In the genomic region with DNA sequence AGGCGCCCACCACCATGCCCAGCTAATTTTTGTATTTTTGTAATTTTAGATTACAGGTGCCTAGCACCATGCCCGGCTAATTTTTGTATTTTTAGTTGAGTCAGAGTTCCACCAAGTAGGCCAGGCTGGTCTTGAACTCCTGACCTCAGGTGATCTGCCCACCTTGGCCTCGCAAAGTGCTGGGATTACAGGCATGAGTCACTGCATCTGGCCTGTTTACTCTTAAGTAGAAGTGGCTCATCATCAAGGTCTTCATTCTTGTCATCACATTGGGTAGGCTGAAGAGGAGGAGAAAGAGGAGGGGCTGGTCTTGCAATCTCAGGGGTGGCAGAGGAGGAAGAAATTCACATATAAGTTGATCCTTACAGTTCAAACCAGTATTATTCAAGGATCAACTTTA, we compare ENCODE assay signal across 17 cellular contexts.
DNase-seq lines count a peak whose midpoint lies in the region; ATAC-seq and TF ChIP-seq lines count a peak whose summit lies in the region.
"Had no signal": no experiment of that assay in that cellular context is flagged by ENCODE, and none has a peak within 500 bp of the region (broad histone marks: within the 10 kb centered on the region; RNA-seq: fewer than 3 reads in every experiment).

No MANE protein-coding gene starts in this region.

- H3K4me1 Mint-ChIP-seq in Calu3 (ENCODE audit: low read depth, unreplicated experiment) = peaks cover 20% of the 10 kb centered on the region

- no TSS peak for BruUV-seq in Calu3 (replicated peaks; lab: Mats Ljungman, UMichigan)

- H3K4me3 Mint-ChIP-seq in Calu3 (ENCODE audit: low read depth, unreplicated experiment) = no peak overlapping the region

- no peak overlapping the region for H3K4me3 ChIP-seq in SU-DHL-6 (ENCODE audit: insufficient read depth, low read length, poor library complexity, severe bottlenecking)
- H3K4me3 ChIP-seq in choroid plexus epithelial cell (ENCODE audit: low read depth, low read length) = no peak overlapping the region
- H3K4me3 ChIP-seq in ovary = no peak overlapping the region
- H3K4me3 ChIP-seq in mucosa of descending colon = no peak overlapping the region
- H3K4me3 ChIP-seq: BLaER1 treated with 17β-estradiol and CSF1 and Interleukin-3, amounts not matched to agents 10 nM and 100 nM; heart right ventricle; right atrium auricular region had no signal

- H3K36me3 ChIP-seq in SU-DHL-6 (ENCODE audit: low read length) = no peaks in the 10 kb centered on the region
- no peaks in the 10 kb centered on the region for H3K36me3 ChIP-seq in ovary
- H3K36me3 ChIP-seq in mucosa of descending colon (ENCODE audit: low read depth) = no peaks in the 10 kb centered on the region
- H3K36me3 ChIP-seq: BLaER1 treated with 17β-estradiol and CSF1 and Interleukin-3, amounts not matched to agents 10 nM and 100 nM; heart right ventricle; right atrium auricular region had no signal

- peaks cover 8% of the 10 kb centered on the region; the same call in 1 of the 2 replicates for H3F3A ChIP-seq in SU-DHL-6 (ENCODE audit: insufficient read depth)

- peak overlapping the region; percentile 77 for H2AFZ ChIP-seq in SU-DHL-6 (ENCODE audit: low read depth, low read length, severe bottlenecking)

- no peaks in the 10 kb centered on the region for H3K36me3 Mint-ChIP-seq in Calu3 (ENCODE audit: insufficient read depth, unreplicated experiment)

- no peaks in the 10 kb centered on the region for H3K4me1 ChIP-seq in ovary (ENCODE audit: insufficient read depth)
- H3K4me1 ChIP-seq in mucosa of descending colon (ENCODE audit: low read depth) = no peaks in the 10 kb centered on the region
- H3K4me1 ChIP-seq: right atrium auricular region had no signal

- H3K27ac ChIP-seq in SU-DHL-6 (ENCODE audit: low read depth, low read length) = no peak overlapping the region
- H3K27ac ChIP-seq in ovary = no peak overlapping the region
- H3K27ac ChIP-seq: right atrium auricular region had no signal

- TF ChIP-seq POLR2A in ovary (IDR thresholded peaks at IDR 0.05) = no peak

- H3K9ac ChIP-seq in SU-DHL-6 (ENCODE audit: low read length) = no peak overlapping the region
- H3K9ac ChIP-seq: BLaER1 treated with 17β-estradiol and CSF1 and Interleukin-3, amounts not matched to agents 10 nM and 100 nM had no signal

- peak; percentile 28 for DNase-seq in stimulated activated CD4-positive, alpha-beta T cell treated with anti-CD3 and anti-CD28 coated beads, Interleukin-4, amount 100 ng/mL, for 24 hours
- DNase-seq in stimulated activated CD4-positive, alpha-beta T cell treated with anti-CD3 and anti-CD28 coated beads, Interleukin-15, amount 100 ng/mL, for 24 hours = no peak
- peak; percentile 14 for DNase-seq in choroid plexus epithelial cell (ENCODE audit: low read depth)
- DNase-seq in GM10266 (ENCODE audit: extremely low spot score) = no peak
- no peak for DNase-seq in Calu3
- no peak for DNase-seq in ovary
- no peak for DNase-seq in mucosa of descending colon
- DNase-seq: caudate nucleus, GF-D8, heart right ventricle, Kasumi-1, left colon, NCI-H187, NCI-H510A treated with DMSO at 0.1 percent for 48 hours had no signal

- ATAC-seq in mucosa of descending colon = no peak
- ATAC-seq: heart right ventricle, left colon had no signal

- H3K79me2 ChIP-seq in SU-DHL-6 (ENCODE audit: insufficient read depth, low read length) = no peaks in the 10 kb centered on the region

- TF ChIP-seq CTCF in SU-DHL-6 (IDR thresholded peaks at IDR 0.05; ENCODE audit: insufficient read depth, low read length, poor library complexity, severe bottlenecking) (no peak), choroid plexus epithelial cell (conservative IDR thresholded peaks at IDR 0.05; ENCODE audit: low read depth, low read length) (no peak), GM10266 (IDR thresholded peaks at IDR 0.05; ENCODE audit: control insufficient read depth, insufficient read depth, low read depth, missing control alignments) (no peak), Calu3 (IDR thresholded peaks at IDR 0.05; ENCODE audit: unreplicated experiment) (no peak), ovary (IDR thresholded peaks at IDR 0.05) (no peak), mucosa of descending colon (IDR thresholded peaks at IDR 0.05) (no peak)

- H4K20me1 ChIP-seq in SU-DHL-6 (ENCODE audit: low read depth, low read length) = no peaks in the 10 kb centered on the region
- H4K20me1 ChIP-seq: BLaER1 treated with 17β-estradiol and CSF1 and Interleukin-3, amounts not matched to agents 10 nM and 100 nM had no signal

- H3K27ac Mint-ChIP-seq in Calu3 (ENCODE audit: unreplicated experiment) = no peak overlapping the region

- H3K9me2 ChIP-seq in SU-DHL-6 (replicated peaks; ENCODE audit: insufficient read depth, low read length) = no peaks in the 10 kb centered on the region

- CTCF ChIA-PET in Calu3 (lab: Charles Lee) = no interaction called here

- H3K9me3 ChIP-seq in SU-DHL-6 (ENCODE audit: insufficient read depth, low read length) (no peaks in the 10 kb centered on the region), ovary (no peaks in the 10 kb centered on the region), mucosa of descending colon (no peaks in the 10 kb centered on the region)
- H3K9me3 ChIP-seq: heart right ventricle, right atrium auricular region had no signal

- H3K27me3 Mint-ChIP-seq in Calu3 (ENCODE audit: unreplicated experiment) = no peaks in the 10 kb centered on the region

- H3K4me2 ChIP-seq in SU-DHL-6 (ENCODE audit: low read depth, low read length, poor library complexity, severe bottlenecking) = no peak overlapping the region

- WGBS in ovary, 3 donors = 85 to 96% (median 89%) methylated on average over 3 of the region's 3 CpGs

- peaks cover 2% of the 10 kb centered on the region for H3K9me3 Mint-ChIP-seq in Calu3 (ENCODE audit: low read depth, unreplicated experiment)

- intact Hi-C loops in Calu3 (cut with micrococcal nuclease; ENCODE audit: unreplicated experiment) (no loop called here), ovary (cut with DNase I) (no loop called here), mucosa of descending colon (cut with DNase I, micrococcal nuclease) (no loop called here)

- no peak for TF ChIP-seq EP300 in ovary (IDR thresholded peaks at IDR 0.05)

- H3K27me3 ChIP-seq in SU-DHL-6 (ENCODE audit: low read length) (no peaks in the 10 kb centered on the region), ovary (no peaks in the 10 kb centered on the region)
- H3K27me3 ChIP-seq: BLaER1 treated with 17β-estradiol and CSF1 and Interleukin-3, amounts not matched to agents 10 nM and 100 nM; right atrium auricular region had no signal

Comparison
In these comparisons a context has a peak if more than half of its experiments do, and no peak if none do; other contexts are left out.
1. DNase-seq: peak in stimulated activated CD4-positive, alpha-beta T cell treated with anti-CD3 and anti-CD28 coated beads, Interleukin-4, amount 100 ng/mL, for 24 hours (single experiment) and choroid plexus epithelial cell (single experiment); none in stimulated activated CD4-positive, alpha-beta T cell treated with anti-CD3 and anti-CD28 coated beads, Interleukin-15, amount 100 ng/mL, for 24 hours (single experiment), GM10266 (single experiment), Calu3 (single experiment), ovary (0 of 5) and mucosa of descending colon (0 of 3).